Comparison of ENCODE assay signal across 13 cellular contexts in genomic region chr3:29183346-29184087, GRCh38.
DNase-seq lines count a peak whose midpoint lies in the region; ATAC-seq, FAIRE-seq and TF ChIP-seq lines count a peak whose summit lies in the region.
"Had no signal": no experiment of that assay in that cellular context is flagged by ENCODE, and none has a peak within 500 bp of the region (broad histone marks: within the 10 kb centered on the region; RNA-seq: fewer than 3 reads in every experiment).

No MANE protein-coding gene starts in this region.

- H3K9me3 ChIP-seq in A549 (no peaks in the 10 kb centered on the region), OCI-LY7 (ENCODE audit: low read length) (no peaks in the 10 kb centered on the region)

- TF ChIP-seq POLR2A in A549 (IDR thresholded peaks at IDR 0.05; ENCODE audit: low read length), result no peak
- TF ChIP-seq POLR2A in H54 (IDR thresholded peaks at IDR 0.05; ENCODE audit: low read depth, low read length), result no peak

- H3K27ac Mint-ChIP-seq in activated naive CD4-positive, alpha-beta T cell treated with anti-CD3 and anti-CD28 coated beads for 36 hours, result peak overlapping the region; percentile 72

- no peak for ATAC-seq in A549

- H3K36me3 Mint-ChIP-seq in activated naive CD4-positive, alpha-beta T cell treated with anti-CD3 and anti-CD28 coated beads for 36 hours (ENCODE audit: low read depth), result no peaks in the 10 kb centered on the region

- intact Hi-C loops in activated naive CD4-positive, alpha-beta T cell treated with anti-CD3 and anti-CD28 coated beads for 36 hours (cut with micrococcal nuclease), result loop anchor here (1.0 to 10.0 kb wide), 3 partner anchors 100 to 1129 kb away; no protein-coding TSS in a partner anchor
- intact Hi-C loops in OCI-LY7 (cut with micrococcal nuclease; ENCODE audit: unreplicated experiment), result no loop called here

- H2AFZ ChIP-seq in OCI-LY7 (ENCODE audit: low read length), result no peak overlapping the region

- H4K20me1 ChIP-seq in OCI-LY7 (ENCODE audit: insufficient read depth, low read length), result no peaks in the 10 kb centered on the region

- TF ChIP-seq EP300 in A549 (IDR thresholded peaks at IDR 0.05), result no peak

- no peak for FAIRE-seq in A549 (lab: Jason Lieb, UNC)
- FAIRE-seq in H54 (lab: Jason Lieb, UNC), result peak; percentile 82

- no peak overlapping the region for H3K4me3 ChIP-seq in A549
- no peak overlapping the region for H3K4me3 ChIP-seq in OCI-LY7 (ENCODE audit: low read depth, low read length, poor library complexity, severe bottlenecking)
- H3K4me3 ChIP-seq: skin epidermis had no signal

- WGBS in A549 (ENCODE audit: missing lambda C conversion rate), result 49% methylated on average over 8 of the region's 8 CpGs

- POLR2A ChIA-PET in A549 (lab: Yijun Ruan, JAX) (no interaction called here), OCI-LY7 (lab: Charles Lee) (no interaction called here)

- no TSS peak for BruUV-seq in OCI-LY7 (replicated peaks; lab: Mats Ljungman, UMichigan)

- no peak overlapping the region for H3K4me2 ChIP-seq in A549
- no peak overlapping the region for H3K4me2 ChIP-seq in OCI-LY7 (ENCODE audit: low read length)

- DNase-seq in A549 (ENCODE audit: low read depth in 1 of 2, low spot score in 1 of 2), result no peak
- no peak for DNase-seq in H54 (ENCODE audit: insufficient read length, low spot score)
- DNase-seq in activated naive CD4-positive, alpha-beta T cell treated with anti-CD3 and anti-CD28 coated beads for 36 hours, result peak; percentile 24
- DNase-seq in fibroblast of the conjunctiva (ENCODE audit: low read depth), result peak; percentile 13
- no peak for DNase-seq in activated gamma-delta T cell treated with Interleukin-2 at 50 U/mL for 16 hours
- no peak for DNase-seq in hypothalamus (lab: John Stamatoyannopoulos, UW)
- no peak for DNase-seq in OCI-M2 (lab: John Stamatoyannopoulos, UW; ENCODE audit: unreplicated experiment)
- DNase-seq in OCI-LY7 (ENCODE audit: low spot score), result no peak
- DNase-seq: effector CD8-positive, alpha-beta T cell; NCI-H1417; NK-92 treated with Interleukin-12 subunit alpha and Interleukin-12 subunit beta, amount 100 ng/mL, for 24 hours; stimulated activated naive CD4-positive, alpha-beta T cell had no signal

- no peak for TF ChIP-seq RAD21 in A549 (conservative IDR thresholded peaks at IDR 0.05 in 1 of 2, IDR thresholded peaks at IDR 0.05 in 1 of 2)

- H3K79me2 ChIP-seq in OCI-LY7 (ENCODE audit: insufficient read depth, low read depth, low read length), result no peaks in the 10 kb centered on the region

- TF ChIP-seq CTCF in A549 (IDR thresholded peaks at IDR 0.05), result no peak
- TF ChIP-seq CTCF in OCI-LY7 (conservative IDR thresholded peaks at IDR 0.05; ENCODE audit: low read length), result no peak

- no peaks in the 10 kb centered on the region for H3K9me3 Mint-ChIP-seq in activated naive CD4-positive, alpha-beta T cell treated with anti-CD3 and anti-CD28 coated beads for 36 hours

- H3K27me3 Mint-ChIP-seq in activated naive CD4-positive, alpha-beta T cell treated with anti-CD3 and anti-CD28 coated beads for 36 hours (ENCODE audit: low read depth), result no peaks in the 10 kb centered on the region

- peaks cover 12% of the 10 kb centered on the region for H3K4me1 Mint-ChIP-seq in activated naive CD4-positive, alpha-beta T cell treated with anti-CD3 and anti-CD28 coated beads for 36 hours (ENCODE audit: low read depth)

- H3K27ac ChIP-seq in A549 (no peak overlapping the region), OCI-LY7 (ENCODE audit: low read depth, low read length, poor library complexity, severe bottlenecking) (no peak overlapping the region)
- H3K27ac ChIP-seq: skin epidermis had no signal

- H3K36me3 ChIP-seq in OCI-LY7 (ENCODE audit: insufficient read depth, low read length), result no peaks in the 10 kb centered on the region

- H3K4me3 Mint-ChIP-seq in activated naive CD4-positive, alpha-beta T cell treated with anti-CD3 and anti-CD28 coated beads for 36 hours, result no peak overlapping the region

- peaks cover 12% of the 10 kb centered on the region; the same call in 2 of the 3 replicates for H3K4me1 ChIP-seq in A549
- H3K4me1 ChIP-seq in OCI-LY7 (ENCODE audit: insufficient read depth, low read length, poor library complexity, severe bottlenecking), result no peaks in the 10 kb centered on the region

- no peaks in the 10 kb centered on the region for H3K9me2 ChIP-seq in OCI-LY7 (ENCODE audit: insufficient read depth, low read length)

- CTCF ChIA-PET in A549 (lab: Yijun Ruan, JAX) (no interaction called here), OCI-LY7 (lab: Charles Lee; ENCODE audit: unreplicated experiment) (no interaction called here)
- CTCF ChIA-PET in activated naive CD4-positive, alpha-beta T cell treated with anti-CD3 and anti-CD28 coated beads for 36 hours (lab: Charles Lee), result no interaction called here

TF ChIP-seq in A549, 52 proteins besides CTCF, POLR2A, EP300 and RAD21:
- TF ChIP-seq, protein P1, sequence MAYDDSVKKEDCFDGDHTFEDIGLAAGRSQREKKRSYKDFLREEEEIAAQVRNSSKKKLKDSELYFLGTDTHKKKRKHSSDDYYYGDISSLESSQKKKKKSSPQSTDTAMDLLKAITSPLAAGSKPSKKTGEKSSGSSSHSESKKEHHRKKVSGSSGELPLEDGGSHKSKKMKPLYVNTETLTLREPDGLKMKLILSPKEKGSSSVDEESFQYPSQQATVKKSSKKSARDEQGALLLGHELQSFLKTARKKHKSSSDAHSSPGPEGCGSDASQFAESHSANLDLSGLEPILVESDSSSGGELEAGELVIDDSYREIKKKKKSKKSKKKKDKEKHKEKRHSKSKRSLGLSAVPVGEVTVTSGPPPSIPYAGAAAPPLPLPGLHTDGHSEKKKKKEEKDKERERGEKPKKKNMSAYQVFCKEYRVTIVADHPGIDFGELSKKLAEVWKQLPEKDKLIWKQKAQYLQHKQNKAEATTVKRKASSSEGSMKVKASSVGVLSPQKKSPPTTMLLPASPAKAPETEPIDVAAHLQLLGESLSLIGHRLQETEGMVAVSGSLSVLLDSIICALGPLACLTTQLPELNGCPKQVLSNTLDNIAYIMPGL (CRISPR knock-in tag; IDR thresholded peaks at IDR 0.05; ENCODE audit: borderline replicate concordance), result no peak
- no peak for TF ChIP-seq FOSB (CRISPR knock-in tag; IDR thresholded peaks at IDR 0.05)
- TF ChIP-seq FOSL2 (IDR thresholded peaks at IDR 0.05), result no peak
- 0 out of 2 replicates have a peak, but pooled peaks have one; percentile 22 for TF ChIP-seq FOSL2 (CRISPR knock-in tag; IDR thresholded peaks at IDR 0.05)
- TF ChIP-seq MAZ (IDR thresholded peaks at IDR 0.05; ENCODE audit: borderline replicate concordance, low read depth, low read length), result no peak

Comparison
In these comparisons a context has a peak if more than half of its experiments do, and no peak if none do; other contexts are left out.
1. DNase-seq: peak in activated naive CD4-positive, alpha-beta T cell treated with anti-CD3 and anti-CD28 coated beads for 36 hours (single experiment) and fibroblast of the conjunctiva (single experiment); none in A549 (0 of 2), H54 (single experiment), activated gamma-delta T cell treated with Interleukin-2 at 50 U/mL for 16 hours (single experiment), hypothalamus (0 of 51), OCI-M2 (single experiment) and OCI-LY7 (single experiment).